ENCODE assay signal across 6 cellular contexts in genomic region chr9:72955636-72956035, GRCh38. TPM values are rescaled to one million over a fixed set of nuclear protein-coding genes. Genes with fewer than 3 reads are reported as not detected.
"Had no signal": no experiment of that assay in that cellular context is flagged by ENCODE, and none has a peak within 500 bp of the region (broad histone marks: within the 10 kb centered on the region; RNA-seq: fewer than 3 reads in every experiment).

No MANE protein-coding gene starts in this region.

RNA-seq across cellular contexts. Expression of gene ALDH1A1, which starts 2.8 kb away (rescaled TPM):
- total RNA-seq: activated CD4-positive, alpha-beta T cell treated with anti-CD3 and anti-CD28 coated beads for 36 hours; activated CD4-positive, alpha-beta T cell treated with anti-CD3 and anti-CD28 coated beads, Interleukin-2, amount 10 ng/mL, durations not matched to agents 7 days and 5 days; activated CD8-positive, alpha-beta T cell treated with anti-CD3 and anti-CD28 coated beads, Interleukin-2, amount 10 ng/mL, durations not matched to agents 7 days and 5 days; activated T-helper 2 cell treated with anti-CD3 and anti-CD28 coated beads, Interferon-gamma antibody, Interleukin-2, Interleukin-4, amounts not matched to agents 10 μg/mL and 5 μg/mL and 100 μg/mL, durations not matched to agents 14 hours and 24 hours and 36 hours; RPMI7951; SJSA1 had no signal
